ENCODE assay signal across 11 cellular contexts in genomic region chr20:10436053-10436699, GRCh38. TPM values are rescaled to one million over a fixed set of nuclear protein-coding genes. Genes with fewer than 3 reads are reported as not detected.
DNase-seq lines count a peak whose midpoint lies in the region; ATAC-seq, FAIRE-seq and TF ChIP-seq lines count a peak whose summit lies in the region.
"Had no signal": no experiment of that assay in that cellular context is flagged by ENCODE, and none has a peak within 500 bp of the region (broad histone marks: within the 10 kb centered on the region; RNA-seq: fewer than 3 reads in every experiment).

No MANE protein-coding gene starts in this region.

- POLR2A ChIA-PET in CD8-positive, alpha-beta memory T cell (lab: Charles Lee) = no interaction called here
- POLR2A ChIA-PET in naive thymus-derived CD8-positive, alpha-beta T cell (lab: Charles Lee) = interaction anchor here (3.0 kb wide), 1 partner anchor 401 kb away, joined by 9 read pairs; the partner anchor contains the start of gene ANKEF1

- H3K9me3 Mint-ChIP-seq in CD8-positive, alpha-beta memory T cell = no peaks in the 10 kb centered on the region
- H3K9me3 Mint-ChIP-seq in IgD-negative memory B cell (no peaks in the 10 kb centered on the region), astrocyte (ENCODE audit: unreplicated experiment) (no peaks in the 10 kb centered on the region)
- peaks cover 0 to 2% (median 0%) of the 10 kb centered on the region in 9 donors for H3K9me3 Mint-ChIP-seq in naive thymus-derived CD8-positive, alpha-beta T cell

- FAIRE-seq in astrocyte (lab: Jason Lieb, UNC) = no peak

- DNase-seq in CD8-positive, alpha-beta memory T cell = no peak
- DNase-seq in astrocyte (ENCODE audit: low read depth) (no peak), kidney tubule cell (ENCODE audit: low spot score) (no peak), testis (no peak), brain microvascular endothelial cell (no peak)
- DNase-seq in naive thymus-derived CD8-positive, alpha-beta T cell = no peak
- DNase-seq: body of pancreas, NCI-H1930 had no signal

- no peaks in the 10 kb centered on the region for H3K36me3 ChIP-seq in CD8-positive, alpha-beta memory T cell (ENCODE audit: insufficient read depth, low read length)
- H3K36me3 ChIP-seq in astrocyte (ENCODE audit: insufficient read depth, low read length) (no peaks in the 10 kb centered on the region), testis (ENCODE audit: low read depth, missing control alignments) (no peaks in the 10 kb centered on the region), brain microvascular endothelial cell (replicated peaks) (no peaks in the 10 kb centered on the region)
- H3K36me3 ChIP-seq: heart right ventricle had no signal

- H3K4me3 Mint-ChIP-seq in CD8-positive, alpha-beta memory T cell = peak overlapping the region in 5 of 7 donors; percentile 93 to 99 (median 98)
- peak overlapping the region in 3 of 4 donors; percentile 24 to 100 (median 91) for H3K4me3 Mint-ChIP-seq in IgD-negative memory B cell
- peak overlapping the region; percentile 92 for H3K4me3 Mint-ChIP-seq in astrocyte (ENCODE audit: unreplicated experiment)
- H3K4me3 Mint-ChIP-seq in naive thymus-derived CD8-positive, alpha-beta T cell = peak overlapping the region in 9 of 10 donors; percentile 20 to 96 (median 89)

- H3K27ac Mint-ChIP-seq in CD8-positive, alpha-beta memory T cell = peak overlapping the region in 6 of 8 donors; percentile 15 to 99 (median 74)
- H3K27ac Mint-ChIP-seq in IgD-negative memory B cell (peak overlapping the region in 2 of 3 donors; percentile 85 to 86), astrocyte (ENCODE audit: unreplicated experiment) (peak overlapping the region; percentile 18)
- peak overlapping the region in 7 of 10 donors; percentile 8 to 97 (median 91) for H3K27ac Mint-ChIP-seq in naive thymus-derived CD8-positive, alpha-beta T cell

- H2AFZ ChIP-seq in astrocyte (ENCODE audit: low read depth, low read length) = no peak overlapping the region

- H3K9ac ChIP-seq in astrocyte (ENCODE audit: low read length) = no peak overlapping the region

- H3K27me3 ChIP-seq in CD8-positive, alpha-beta memory T cell (ENCODE audit: insufficient read depth, low read length, poor library complexity, severe bottlenecking) = no peaks in the 10 kb centered on the region
- H3K27me3 ChIP-seq in astrocyte (ENCODE audit: insufficient read depth, low read length) (no peaks in the 10 kb centered on the region), testis (no peaks in the 10 kb centered on the region), brain microvascular endothelial cell (replicated peaks) (no peaks in the 10 kb centered on the region)
- H3K27me3 ChIP-seq: body of pancreas, heart right ventricle had no signal

- H3K36me3 Mint-ChIP-seq in CD8-positive, alpha-beta memory T cell = peaks cover 0 to 14% (median 2%) of the 10 kb centered on the region in 3 donors
- no peaks in the 10 kb centered on the region for H3K36me3 Mint-ChIP-seq in IgD-negative memory B cell
- H3K36me3 Mint-ChIP-seq in astrocyte (ENCODE audit: low read depth, unreplicated experiment) = no peaks in the 10 kb centered on the region
- peaks cover 0 to 4% (median 0%) of the 10 kb centered on the region in 3 donors for H3K36me3 Mint-ChIP-seq in naive thymus-derived CD8-positive, alpha-beta T cell

- H4K20me1 ChIP-seq in astrocyte (ENCODE audit: insufficient read depth, low read length) = no peaks in the 10 kb centered on the region

- TF ChIP-seq CTCF in astrocyte (IDR thresholded peaks at IDR 0.05; ENCODE audit: insufficient read depth, low read depth, low read length) (no peak), testis (IDR thresholded peaks at IDR 0.05) (no peak), brain microvascular endothelial cell (IDR thresholded peaks at IDR 0.05; ENCODE audit: low read depth, low read length, missing control alignments) (no peak)

- H3K9me3 ChIP-seq in CD8-positive, alpha-beta memory T cell (ENCODE audit: low read length) = no peaks in the 10 kb centered on the region
- no peaks in the 10 kb centered on the region for H3K9me3 ChIP-seq in astrocyte (ENCODE audit: insufficient read depth, low read depth, low read length)
- no peaks in the 10 kb centered on the region for H3K9me3 ChIP-seq in testis
- H3K9me3 ChIP-seq: body of pancreas, heart right ventricle had no signal

- in situ Hi-C loops in brain microvascular endothelial cell (cut with HindIII; ENCODE audit: low pct_ligation_motif_present, low sequenced_read_pairs) = no loop called here

- peaks cover 40% of the 10 kb centered on the region for H3K79me2 ChIP-seq in astrocyte (ENCODE audit: insufficient read depth, low read length)

- no peak overlapping the region for H3K4me3 ChIP-seq in CD8-positive, alpha-beta memory T cell (ENCODE audit: low read length)
- H3K4me3 ChIP-seq in astrocyte (ENCODE audit: insufficient read depth, low read depth, low read length) (no peak overlapping the region), testis (peak overlapping the region in 1 of 2 donors; percentile 84), brain microvascular endothelial cell (ENCODE audit: low read depth, low read length) (no peak overlapping the region)

- WGBS in testis, 2 donors = 71 to 72% methylated on average over 20 of the region's 20 CpGs

- no peak overlapping the region for H3K27ac ChIP-seq in CD8-positive, alpha-beta memory T cell (ENCODE audit: low read depth, low read length)
- H3K27ac ChIP-seq in astrocyte (ENCODE audit: low read depth, low read length) = no peak overlapping the region
- H3K27ac ChIP-seq in testis = no peak overlapping the region
- no peak overlapping the region for H3K27ac ChIP-seq in brain microvascular endothelial cell

- H3K4me2 ChIP-seq in astrocyte (ENCODE audit: low read length) = peak overlapping the region; percentile 94

- ATAC-seq in naive thymus-derived CD8-positive, alpha-beta T cell = no peak
- no peak for ATAC-seq in GM19395 (IDR thresholded peaks at IDR 0.05; ENCODE audit: unreplicated experiment)
- ATAC-seq: body of pancreas, heart right ventricle had no signal

- CTCF ChIA-PET in CD8-positive, alpha-beta memory T cell (lab: Charles Lee) = no interaction called here

- intact Hi-C loops in testis (cut with DNase I; ENCODE audit: low total_unique reads) = no loop called here

- peaks cover 27 to 53% (median 51%) of the 10 kb centered on the region in 3 donors for H3K4me1 Mint-ChIP-seq in CD8-positive, alpha-beta memory T cell
- H3K4me1 Mint-ChIP-seq in IgD-negative memory B cell (peaks cover 22 to 35% (median 25%) of the 10 kb centered on the region in 3 donors), astrocyte (ENCODE audit: low read depth, unreplicated experiment) (peaks cover 6% of the 10 kb centered on the region)
- H3K4me1 Mint-ChIP-seq in naive thymus-derived CD8-positive, alpha-beta T cell = peaks cover 22 to 39% (median 34%) of the 10 kb centered on the region in 4 donors

- H3K4me1 ChIP-seq in CD8-positive, alpha-beta memory T cell (ENCODE audit: insufficient read depth, low read length) = peaks cover 24% of the 10 kb centered on the region
- peaks cover 10% of the 10 kb centered on the region for H3K4me1 ChIP-seq in astrocyte (ENCODE audit: insufficient read depth, low read length)
- peaks cover 12% of the 10 kb centered on the region for H3K4me1 ChIP-seq in testis

- TF ChIP-seq POLR2A in testis (IDR thresholded peaks at IDR 0.05) = no peak

- peaks cover 0 to 2% of the 10 kb centered on the region in 2 donors for H3K27me3 Mint-ChIP-seq in CD8-positive, alpha-beta memory T cell
- H3K27me3 Mint-ChIP-seq in IgD-negative memory B cell (no peaks in the 10 kb centered on the region), astrocyte (ENCODE audit: low read depth, unreplicated experiment) (no peaks in the 10 kb centered on the region)
- no peaks in the 10 kb centered on the region for H3K27me3 Mint-ChIP-seq in naive thymus-derived CD8-positive, alpha-beta T cell

RNA-seq across cellular contexts. Expression of gene SLX4IP, which starts 1.1 kb away (rescaled TPM):
- 1 to 10 TPM; 7.0 to 8.0 TPM for total RNA-seq in CD8-positive, alpha-beta memory T cell
- polyA plus RNA-seq in CD8-positive, alpha-beta memory T cell = 1.5 TPM
- polyA plus RNA-seq in IgD-negative memory B cell (2.0 TPM), testis (ENCODE audit: insufficient read depth, low read depth, low replicate concordance) (3.8 TPM)
- total RNA-seq in astrocyte (4.7 and 5.3 TPM in 2 replicates), testis (10 to 100 TPM in 1 of 2 donors, 1 to 10 TPM in 1; 9.7 to 10.8 TPM)
- total RNA-seq in naive thymus-derived CD8-positive, alpha-beta T cell = 1 to 10 TPM; 6.1 to 6.3 TPM
- polyA plus RNA-seq in naive thymus-derived CD8-positive, alpha-beta T cell = 1 to 10 TPM; 1.5 to 2.5 (median 1.6) TPM

RNA-seq across cellular contexts. Expression of gene MKKS, which starts 2.2 kb away (rescaled TPM):
- total RNA-seq in CD8-positive, alpha-beta memory T cell = 1 to 10 TPM; 7.7 to 8.2 TPM
- 37.7 TPM for polyA plus RNA-seq in CD8-positive, alpha-beta memory T cell
- 30.4 TPM for polyA plus RNA-seq in IgD-negative memory B cell
- total RNA-seq in astrocyte = 13.4 and 14.2 TPM in 2 replicates
- 10 to 100 TPM; 13.9 to 16.0 TPM for total RNA-seq in naive thymus-derived CD8-positive, alpha-beta T cell
- polyA plus RNA-seq in naive thymus-derived CD8-positive, alpha-beta T cell = 10 to 100 TPM; 26.1 to 37.4 (median 32.2) TPM
- total RNA-seq in testis = 10 to 100 TPM; 15.7 to 16.0 TPM
- polyA plus RNA-seq in testis (ENCODE audit: insufficient read depth, low read depth, low replicate concordance) = 37.1 TPM

Comparison
In these comparisons a context has a peak if more than half of its experiments do, and no peak if none do; other contexts are left out.
1. H3K27ac Mint-ChIP-seq: peak in every context shown above with its lines; median percentile 91 in naive thymus-derived CD8-positive, alpha-beta T cell; 86 in IgD-negative memory B cell; 74 in CD8-positive, alpha-beta memory T cell; 18 in astrocyte.